In the genomic region with DNA sequence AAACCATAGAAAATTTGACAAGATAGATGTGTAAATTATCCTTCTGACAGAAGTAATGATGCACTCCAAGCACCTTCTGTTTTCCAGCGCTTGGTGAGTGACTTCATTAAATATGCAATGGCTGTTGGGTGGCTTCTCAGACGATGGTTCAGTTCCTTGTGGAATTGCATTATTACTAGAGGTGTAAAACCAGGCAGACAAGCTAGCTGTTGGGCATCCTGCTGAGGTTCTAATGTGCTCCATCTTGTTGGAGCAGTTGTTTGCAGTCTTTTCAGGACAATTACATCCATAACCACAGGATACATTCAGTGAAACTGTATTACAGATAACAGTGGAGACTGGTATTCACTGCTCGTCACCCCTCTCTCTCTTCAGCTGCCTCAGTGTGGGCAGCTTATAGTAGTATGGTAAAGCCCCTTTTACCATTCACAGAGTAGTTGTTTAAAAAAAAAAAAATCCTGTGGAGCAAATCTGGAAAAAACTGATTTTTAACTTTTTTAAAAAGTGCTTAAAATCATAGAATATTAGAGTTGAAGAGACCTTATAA, we compare ENCODE assay signal across 16 cellular contexts.
DNase-seq lines count a peak whose midpoint lies in the region; ATAC-seq lines count a peak whose summit lies in the region.
"Had no signal": no experiment of that assay in that cellular context is flagged by ENCODE, and none has a peak within 500 bp of the region (broad histone marks: within the 10 kb centered on the region; RNA-seq: fewer than 3 reads in every experiment).

No MANE protein-coding gene starts in this region.

- H3K9ac ChIP-seq in HUES48 (ENCODE audit: low read depth, low read length), result no peak overlapping the region
- no peak overlapping the region for H3K9ac ChIP-seq in mesendoderm (ENCODE audit: low read length)
- H3K9ac ChIP-seq: SK-N-SH had no signal

- WGBS in mesendoderm (ENCODE audit: extremely low coverage, insufficient coverage, low lambda C conversion rate), result no CpG with 5 or more reads among the region's 3 CpGs

- H2BK5ac ChIP-seq in mesendoderm (ENCODE audit: low read length), result no peak overlapping the region

- H3K4me2 ChIP-seq in mesendoderm (ENCODE audit: low read length), result no peak overlapping the region
- H3K4me2 ChIP-seq: SK-N-SH had no signal

- ATAC-seq in GM18909 (IDR thresholded peaks at IDR 0.05; ENCODE audit: poor library complexity, unreplicated experiment), result no peak
- ATAC-seq: K562 had no signal

- no peak overlapping the region for H2BK15ac ChIP-seq in mesendoderm (replicated peaks; ENCODE audit: low read depth)

- H3K23ac ChIP-seq in mesendoderm (ENCODE audit: low read length), result no peak overlapping the region

- no peak overlapping the region for H4K5ac ChIP-seq in mesendoderm (ENCODE audit: low read length)

- no peak overlapping the region for H3K56ac ChIP-seq in mesendoderm (ENCODE audit: low read length)

- DNase-seq in DMS 273 treated with DMSO at 0.1 percent for 48 hours (lab: John Stamatoyannopoulos, UW) (peak; percentile 38), NCI-H2227 treated with DMSO at 0.1 percent for 48 hours (lab: John Stamatoyannopoulos, UW) (peak; percentile 57), mesendoderm (peak; percentile 92), NAMALWA (ENCODE audit: low spot score) (no peak)
- no peak for DNase-seq in effector memory CD4-positive, alpha-beta T cell
- DNase-seq: CD4-positive, alpha-beta memory T cell; H9; NCI-H1092; NCI-H187 treated with DMSO at 0.1 percent for 48 hours; NCI-H510A; Peyer's patch; Right ventricle myocardium superior; SK-N-SH had no signal

- H2AK5ac ChIP-seq in mesendoderm (ENCODE audit: low read length), result no peak overlapping the region

- no peak overlapping the region for H2BK120ac ChIP-seq in mesendoderm (ENCODE audit: low read depth, low read length)

- H3K36me3 ChIP-seq in HUES48 (ENCODE audit: control insufficient read depth, insufficient read depth, low read length) (peaks cover 3% of the 10 kb centered on the region; the same call in 1 of the 2 replicates), mesendoderm (ENCODE audit: control insufficient read depth, insufficient read depth, low read length) (no peaks in the 10 kb centered on the region)
- no peaks in the 10 kb centered on the region for H3K36me3 ChIP-seq in effector memory CD4-positive, alpha-beta T cell (ENCODE audit: control insufficient read depth, insufficient read depth, low read length)

- no peak overlapping the region for H3K18ac ChIP-seq in mesendoderm (ENCODE audit: low read length)

- H4K8ac ChIP-seq in mesendoderm (ENCODE audit: low read depth, low read length), result no peak overlapping the region

- H3K4me3 ChIP-seq in HUES48 (ENCODE audit: low read depth, low read length) (no peak overlapping the region), mesendoderm (ENCODE audit: low read length) (no peak overlapping the region)
- no peak overlapping the region for H3K4me3 ChIP-seq in effector memory CD4-positive, alpha-beta T cell (ENCODE audit: insufficient read depth, low read depth, low read length, poor library complexity, severe bottlenecking)
- H3K4me3 ChIP-seq: K562, Peyer's patch had no signal

- H3K9me3 ChIP-seq in HUES48 (ENCODE audit: control insufficient read depth, insufficient read depth, low read length), result no peaks in the 10 kb centered on the region
- no peaks in the 10 kb centered on the region for H3K9me3 ChIP-seq in effector memory CD4-positive, alpha-beta T cell (ENCODE audit: control insufficient read depth, low read length)
- H3K9me3 ChIP-seq: Peyer's patch, SK-N-SH had no signal

- no peak overlapping the region for H3K4ac ChIP-seq in mesendoderm (ENCODE audit: low read depth, low read length)

- no peaks in the 10 kb centered on the region for H3K79me1 ChIP-seq in mesendoderm (ENCODE audit: low read length)

- no peaks in the 10 kb centered on the region for H3K27me3 ChIP-seq in HUES48 (ENCODE audit: control insufficient read depth, insufficient read depth, low read length)
- H3K27me3 ChIP-seq in mesendoderm (ENCODE audit: insufficient read depth, low read length, poor library complexity), result no peaks in the 10 kb centered on the region
- H3K27me3 ChIP-seq in effector memory CD4-positive, alpha-beta T cell (replicated peaks; ENCODE audit: control insufficient read depth, insufficient read depth, low read length, poor library complexity, severe bottlenecking), result no peaks in the 10 kb centered on the region
- H3K27me3 ChIP-seq: Peyer's patch had no signal

- H3K27ac ChIP-seq in HUES48 (ENCODE audit: low read depth, low read length) (peak overlapping the region; percentile 36), mesendoderm (ENCODE audit: low read depth, low read length) (peak overlapping the region; percentile 53)
- no peak overlapping the region for H3K27ac ChIP-seq in effector memory CD4-positive, alpha-beta T cell (ENCODE audit: insufficient read depth, low read length, poor library complexity, severe bottlenecking)
- H3K27ac ChIP-seq: Peyer's patch had no signal

- H3K4me1 ChIP-seq in HUES48 (ENCODE audit: control insufficient read depth, insufficient read depth, low read length), result peaks cover 30% of the 10 kb centered on the region
- peaks cover 3% of the 10 kb centered on the region for H3K4me1 ChIP-seq in mesendoderm (ENCODE audit: control insufficient read depth, low read depth, low read length)
- no peaks in the 10 kb centered on the region for H3K4me1 ChIP-seq in effector memory CD4-positive, alpha-beta T cell (ENCODE audit: control insufficient read depth, insufficient read depth, low read length, poor library complexity, severe bottlenecking)
- H3K4me1 ChIP-seq: Peyer's patch had no signal

- H3K79me2 ChIP-seq in mesendoderm (ENCODE audit: control insufficient read depth, insufficient read depth, low read length), result no peaks in the 10 kb centered on the region

Comparison
In these comparisons a context has a peak if more than half of its experiments do, and no peak if none do; other contexts are left out.
1. DNase-seq: peak in DMS 273 treated with DMSO at 0.1 percent for 48 hours (single experiment), NCI-H2227 treated with DMSO at 0.1 percent for 48 hours (single experiment) and mesendoderm (single experiment); none in NAMALWA (single experiment) and effector memory CD4-positive, alpha-beta T cell (0 of 3).